1 cellular context compared by ENCODE assay signal in the genomic region with DNA sequence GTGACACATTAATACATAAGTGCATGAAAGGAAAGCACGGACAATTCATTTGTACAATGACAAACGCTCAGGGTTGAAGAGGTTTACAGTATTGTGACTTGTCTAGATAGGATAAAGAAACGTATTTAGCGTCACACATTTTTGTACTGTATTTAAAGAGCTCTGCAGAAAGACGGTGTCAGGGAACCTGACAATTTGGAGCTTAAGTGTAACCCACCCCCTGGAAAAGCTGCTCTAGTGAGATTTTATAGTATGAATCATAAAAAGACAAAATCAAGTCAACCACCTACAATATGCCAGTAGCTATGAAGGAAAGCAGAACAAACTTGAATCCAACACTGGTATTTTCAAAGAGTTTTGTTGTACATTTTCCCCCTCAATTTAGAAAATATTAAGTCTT.
TF ChIP-seq lines count a peak whose summit lies in the region.

No MANE protein-coding gene starts in this region.

TF ChIP-seq in IMR-90, 13 proteins besides CTCF, POLR2A, EP300 and RAD21 (continued from another document):
- no peak for TF ChIP-seq USF2 (IDR thresholded peaks at IDR 0.05; ENCODE audit: low read depth, low read length)
- TF ChIP-seq MXI1 (IDR thresholded peaks at IDR 0.05; ENCODE audit: borderline replicate concordance, low read depth, low read length) = no peak
- no peak for TF ChIP-seq MAZ (IDR thresholded peaks at IDR 0.05; ENCODE audit: borderline replicate concordance, low read depth, low read length)
- no peak for TF ChIP-seq ELK1 (IDR thresholded peaks at IDR 0.05; ENCODE audit: borderline replicate concordance, low read depth, low read length)
- no peak for TF ChIP-seq CEBPB (IDR thresholded peaks at IDR 0.05; ENCODE audit: low read depth, low read length)
